Comparison of ENCODE assay signal across 8 cellular contexts in the genomic region with DNA sequence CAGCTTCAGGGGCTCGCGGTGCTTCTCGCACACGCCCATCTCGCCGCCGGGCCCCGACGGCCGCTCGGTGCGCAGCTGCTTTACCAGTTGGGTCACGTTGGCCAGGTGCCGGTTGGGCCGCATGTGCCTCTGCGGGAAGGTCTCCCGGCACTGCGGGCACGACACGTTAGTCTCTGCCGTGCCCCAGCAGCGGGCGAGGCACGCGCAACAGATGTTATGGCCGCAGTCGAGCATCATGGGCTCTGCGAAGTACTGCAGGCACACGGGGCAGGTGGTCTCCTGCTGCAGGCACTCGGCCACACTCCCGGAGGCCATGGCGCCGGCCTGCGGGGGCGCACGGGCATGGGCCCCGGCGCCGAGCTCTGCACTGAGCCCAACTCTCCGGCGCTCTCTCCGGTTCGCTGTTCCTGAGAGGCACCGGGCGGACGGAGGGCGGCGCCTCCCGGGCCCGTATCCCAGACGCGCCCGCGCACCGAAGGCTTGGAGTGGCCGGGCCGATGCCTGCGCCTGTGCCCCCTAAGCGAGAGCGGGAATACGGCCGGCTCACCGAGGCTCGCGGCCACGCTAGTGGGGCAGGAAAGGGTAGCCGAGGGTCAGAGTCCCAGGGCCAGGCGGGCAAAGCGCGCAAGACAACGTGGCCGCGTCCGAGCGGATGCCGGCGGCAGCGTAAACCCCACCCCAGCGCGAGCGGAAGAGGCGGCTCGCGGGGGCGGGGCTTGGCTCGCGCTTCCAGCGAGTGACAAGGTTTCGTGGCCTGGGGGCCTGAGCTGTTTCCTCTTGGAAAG.
DNase-seq lines count a peak whose midpoint lies in the region; ATAC-seq and TF ChIP-seq lines count a peak whose summit lies in the region.

A gene with protein sequence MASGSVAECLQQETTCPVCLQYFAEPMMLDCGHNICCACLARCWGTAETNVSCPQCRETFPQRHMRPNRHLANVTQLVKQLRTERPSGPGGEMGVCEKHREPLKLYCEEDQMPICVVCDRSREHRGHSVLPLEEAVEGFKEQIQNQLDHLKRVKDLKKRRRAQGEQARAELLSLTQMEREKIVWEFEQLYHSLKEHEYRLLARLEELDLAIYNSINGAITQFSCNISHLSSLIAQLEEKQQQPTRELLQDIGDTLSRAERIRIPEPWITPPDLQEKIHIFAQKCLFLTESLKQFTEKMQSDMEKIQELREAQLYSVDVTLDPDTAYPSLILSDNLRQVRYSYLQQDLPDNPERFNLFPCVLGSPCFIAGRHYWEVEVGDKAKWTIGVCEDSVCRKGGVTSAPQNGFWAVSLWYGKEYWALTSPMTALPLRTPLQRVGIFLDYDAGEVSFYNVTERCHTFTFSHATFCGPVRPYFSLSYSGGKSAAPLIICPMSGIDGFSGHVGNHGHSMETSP (minus strand): TSS at position 668 of the 785 bp plus-strand sequence. CDS start 353 bp downstream, at position 315.

- ATAC-seq in GM18870 (IDR thresholded peaks at IDR 0.05; ENCODE audit: unreplicated experiment), result peak; percentile 64
- ATAC-seq in HG03103 (IDR thresholded peaks at IDR 0.05; ENCODE audit: low read depth, unreplicated experiment), result peak; percentile 77

- H3K27ac ChIP-seq in cingulate gyrus (ENCODE audit: low read depth, low read length), result peak within 1 kb of the TSS; percentile 79

- DNase-seq in AG09319 (ENCODE audit: extremely low read depth, low read depth), result peak; percentile 45
- DNase-seq in NCI-H345 (lab: John Stamatoyannopoulos, UW), result peak; percentile 89
- DNase-seq in activated CD4-positive, alpha-beta T cell treated with anti-CD3 and anti-CD28 coated beads for 1 hour, result peak; percentile 64
- peak; percentile 92 for DNase-seq in kidney tubule cell (ENCODE audit: low spot score)
- DNase-seq in stimulated activated CD4-positive, alpha-beta T cell treated with anti-CD3 and anti-CD28 coated beads, Interleukin-1b, Interleukin-23, amount 100 ng/mL, for 4 hours (ENCODE audit: low read depth in 2 of 2), result peak; percentile 62 to 83

- TF ChIP-seq CTCF in AG09319 (IDR thresholded peaks at IDR 0.05; ENCODE audit: low read depth, low read length), result no peak; the same call in 1 of the 2 replicates

Comparison
In these comparisons a context has a peak if more than half of its experiments do, and no peak if none do; other contexts are left out.
1. Peak in every context shown above with its lines: DNase-seq, ATAC-seq and H3K27ac ChIP-seq.